Comparison of ENCODE assay signal across 8 cellular contexts in genomic region chr1:2290171-2290578, GRCh38.
DNase-seq lines count a peak whose midpoint lies in the region; ATAC-seq and TF ChIP-seq lines count a peak whose summit lies in the region.

No MANE protein-coding gene starts in this region.

- H3K4me1 ChIP-seq in A673 (ENCODE audit: insufficient read depth, low read length, poor library complexity, severe bottlenecking) (peaks cover 59% of the 10 kb centered on the region), SJCRH30 (peaks cover 28% of the 10 kb centered on the region)

- intact Hi-C loops in A673 (cut with micrococcal nuclease; ENCODE audit: unreplicated experiment) = no loop called here

- DNase-seq in A673 (ENCODE audit: low spot score) = no peak
- peak; percentile 80 to 81 for DNase-seq in SJCRH30
- DNase-seq in fibroblast of mammary gland (ENCODE audit: low read depth) = no peak
- no peak for DNase-seq in substantia nigra (lab: John Stamatoyannopoulos, UW)
- no peak for DNase-seq in progenitor cell of endocrine pancreas (ENCODE audit: low spot score, unreplicated experiment)
- no peak for DNase-seq in activated gamma-delta T cell treated with Interleukin-2 at 50 U/mL for 16 hours

- H3K4me3 ChIP-seq in A673 (ENCODE audit: low read depth, low read length, poor library complexity, severe bottlenecking) (peak overlapping the region; percentile 19), SJCRH30 (peak overlapping the region; percentile 48), fibroblast of mammary gland (ENCODE audit: control insufficient read depth, low read depth, low read length) (peak overlapping the region; percentile 1)

- CTCF ChIA-PET in A673 (lab: Charles Lee) = no interaction called here

- no peak overlapping the region for H3K4me3 Mint-ChIP-seq in progenitor cell of endocrine pancreas (ENCODE audit: low read depth)

- POLR2A ChIA-PET in A673 (lab: Charles Lee; ENCODE audit: low non-redundant PET) = no interaction called here

- H3K27me3 Mint-ChIP-seq in progenitor cell of endocrine pancreas = no peaks in the 10 kb centered on the region

- H3K9me3 Mint-ChIP-seq in progenitor cell of endocrine pancreas (ENCODE audit: low read depth) = no peaks in the 10 kb centered on the region

- H3K36me3 Mint-ChIP-seq in progenitor cell of endocrine pancreas (ENCODE audit: insufficient read depth) = no peaks in the 10 kb centered on the region

- H3K36me3 ChIP-seq in A673 (ENCODE audit: insufficient read depth, low read length, poor library complexity, severe bottlenecking) (no peaks in the 10 kb centered on the region), SJCRH30 (no peaks in the 10 kb centered on the region)

- H3K4me1 Mint-ChIP-seq in progenitor cell of endocrine pancreas (ENCODE audit: low read depth) = no peaks in the 10 kb centered on the region

- H3K27ac Mint-ChIP-seq in progenitor cell of endocrine pancreas = no peak overlapping the region

- H3K27ac ChIP-seq in A673 (ENCODE audit: low read depth, low read length, poor library complexity, severe bottlenecking) = peak overlapping the region; percentile 70
- peak overlapping the region; percentile 84 for H3K27ac ChIP-seq in SJCRH30
- H3K27ac ChIP-seq in substantia nigra (ENCODE audit: low read depth, low read length, poor library complexity, severe bottlenecking) = peak overlapping the region; percentile 70

- H3K9me3 ChIP-seq in A673 (ENCODE audit: low read depth, low read length, poor library complexity, severe bottlenecking) (no peaks in the 10 kb centered on the region), SJCRH30 (replicated peaks) (no peaks in the 10 kb centered on the region)

- ATAC-seq in GM19452 (IDR thresholded peaks at IDR 0.05; ENCODE audit: unreplicated experiment) (peak; percentile 26), HG03139 (IDR thresholded peaks at IDR 0.05; ENCODE audit: unreplicated experiment) (no peak)

- TF ChIP-seq CTCF in A673 (conservative IDR thresholded peaks at IDR 0.05; ENCODE audit: low read depth, low read length) (no peak), fibroblast of mammary gland (conservative IDR thresholded peaks at IDR 0.05; ENCODE audit: control insufficient read depth, insufficient read depth, low read depth, low read length) (no peak), progenitor cell of endocrine pancreas (IDR thresholded peaks at IDR 0.05; ENCODE audit: unreplicated experiment) (no peak)

- H3K27me3 ChIP-seq in A673 (replicated peaks; ENCODE audit: insufficient read depth, low read depth, low read length, poor library complexity) (no peaks in the 10 kb centered on the region), SJCRH30 (no peaks in the 10 kb centered on the region)

- BruUV-seq in A673 (replicated peaks; lab: Mats Ljungman, UMichigan) = no TSS peak

Comparison
In these comparisons a context has a peak if more than half of its experiments do, and no peak if none do; other contexts are left out.
1. DNase-seq: peak in SJCRH30 (2 of 2); none in A673 (single experiment), fibroblast of mammary gland (single experiment), substantia nigra (0 of 49), progenitor cell of endocrine pancreas (single experiment) and activated gamma-delta T cell treated with Interleukin-2 at 50 U/mL for 16 hours (single experiment).
2. Peak in every context shown above with its lines, with median percentiles within 50 percentile points of each other: H3K27ac ChIP-seq and H3K4me3 ChIP-seq.